Comparison of ENCODE assay signal across 29 cellular contexts in genomic region chr6:138489846-138490245, GRCh38.
"Had no signal": no experiment of that assay in that cellular context is flagged by ENCODE, and none has a peak within 500 bp of the region (broad histone marks: within the 10 kb centered on the region; RNA-seq: fewer than 3 reads in every experiment).

No MANE protein-coding gene starts in this region.

- DNase-seq: activated B cell treated with CpG ODN at 0.5 μM for 24 hours; activated CD4-positive, alpha-beta T cell treated with anti-CD3 and anti-CD28 coated beads for 48 hours; activated CD4-positive, alpha-beta T cell treated with anti-CD3 and anti-CD28 coated beads, Interleukin-2, amount 50 U/mL, for 1 hour; activated CD4-positive, alpha-beta T cell treated with anti-CD3 and anti-CD28 coated beads, Interleukin-2, amount 50 U/mL, for 48 hours; activated CD8-positive, alpha-beta memory T cell treated with anti-CD3 and anti-CD28 coated beads for 24 hours; activated CD8-positive, alpha-beta T cell treated with anti-CD3 and anti-CD28 coated beads for 36 hours; activated effector memory CD4-positive, alpha-beta T cell treated with Interleukin-2 at 50 U/mL for 16 hours; activated gamma-delta T cell treated with Interleukin-2 at 50 U/mL for 16 hours; activated naive CD4-positive, alpha-beta T cell treated with anti-CD3 and anti-CD28 coated beads for 36 hours; activated naive CD8-positive, alpha-beta T cell treated with anti-CD3 and anti-CD28 coated beads for 36 hours; activated naive CD8-positive, alpha-beta T cell treated with anti-CD3 and anti-CD28 coated beads, Interleukin-2, amount 50 U/mL, for 24 hours; activated T-cell treated with anti-CD3 and anti-CD28 coated beads, Interleukin-2, amount 50 U/mL, for 4 hours; adrenal gland; amygdala; aorta; body of pancreas; caudate nucleus; colonic mucosa; effector CD8-positive, alpha-beta T cell; foreskin fibroblast; glutamatergic neuron; T-helper 1 cell; T-helper 17 cell; T1000; WERI-Rb-1 had no signal

- H3K9me3 ChIP-seq: adrenal gland, body of pancreas, colonic mucosa had no signal

- H3K36me3 Mint-ChIP-seq: activated naive CD4-positive, alpha-beta T cell treated with anti-CD3 and anti-CD28 coated beads, Interleukin-2, amount 50 U/mL, for 24 hours; activated naive CD8-positive, alpha-beta T cell treated with anti-CD3 and anti-CD28 coated beads for 36 hours had no signal

- H3K27me3 Mint-ChIP-seq: activated CD8-positive, alpha-beta T cell treated with anti-CD3 and anti-CD28 coated beads for 36 hours had no signal

- H3K4me3 ChIP-seq: adrenal gland, body of pancreas, colonic mucosa had no signal

- H3K27ac ChIP-seq: adrenal gland, body of pancreas, epithelial cell of prostate, WERI-Rb-1 had no signal

- H3K27ac Mint-ChIP-seq: activated B cell treated with CpG ODN at 0.5 μM for 24 hours; activated CD8-positive, alpha-beta T cell treated with anti-CD3 and anti-CD28 coated beads for 36 hours; activated naive CD4-positive, alpha-beta T cell treated with anti-CD3 and anti-CD28 coated beads for 36 hours; activated naive CD4-positive, alpha-beta T cell treated with anti-CD3 and anti-CD28 coated beads, Interleukin-2, amount 50 U/mL, for 24 hours; activated naive CD8-positive, alpha-beta T cell treated with anti-CD3 and anti-CD28 coated beads for 36 hours; activated naive CD8-positive, alpha-beta T cell treated with anti-CD3 and anti-CD28 coated beads, Interleukin-2, amount 50 U/mL, for 24 hours; activated T-helper 17 cell treated with anti-CD3 and anti-CD28 coated beads, Interleukin-2, amount 50 U/mL, for 72 hours; T-helper 17 cell; T-helper 2 cell treated with Interferon-gamma antibody and Interleukin-4, amounts not matched to agents 5 μg/mL and 100 μg/mL, for 36 hours had no signal

- H3K4me3 Mint-ChIP-seq: activated B cell treated with CpG ODN at 0.5 μM for 24 hours; activated CD8-positive, alpha-beta T cell treated with anti-CD3 and anti-CD28 coated beads for 36 hours; activated naive CD4-positive, alpha-beta T cell treated with anti-CD3 and anti-CD28 coated beads for 36 hours; activated naive CD4-positive, alpha-beta T cell treated with anti-CD3 and anti-CD28 coated beads, Interleukin-2, amount 50 U/mL, for 24 hours; activated naive CD8-positive, alpha-beta T cell treated with anti-CD3 and anti-CD28 coated beads for 36 hours; activated naive CD8-positive, alpha-beta T cell treated with anti-CD3 and anti-CD28 coated beads, Interleukin-2, amount 50 U/mL, for 24 hours; activated T-cell treated with anti-CD3 and anti-CD28 coated beads, Interleukin-2, amount 50 U/mL, for 4 hours; activated T-helper 17 cell treated with anti-CD3 and anti-CD28 coated beads, Interleukin-2, amount 50 U/mL, for 72 hours; T-helper 17 cell; T-helper 2 cell treated with Interferon-gamma antibody and Interleukin-4, amounts not matched to agents 5 μg/mL and 100 μg/mL, for 36 hours had no signal

- H3K36me3 ChIP-seq: adrenal gland, colonic mucosa had no signal

- H3K27me3 ChIP-seq: adrenal gland, body of pancreas, colonic mucosa had no signal

- H3K9me3 Mint-ChIP-seq: activated B cell treated with CpG ODN at 0.5 μM for 24 hours; activated CD8-positive, alpha-beta T cell treated with anti-CD3 and anti-CD28 coated beads for 36 hours; activated naive CD4-positive, alpha-beta T cell treated with anti-CD3 and anti-CD28 coated beads for 36 hours; activated naive CD4-positive, alpha-beta T cell treated with anti-CD3 and anti-CD28 coated beads, Interleukin-2, amount 50 U/mL, for 24 hours; activated naive CD8-positive, alpha-beta T cell treated with anti-CD3 and anti-CD28 coated beads for 36 hours; activated naive CD8-positive, alpha-beta T cell treated with anti-CD3 and anti-CD28 coated beads, Interleukin-2, amount 50 U/mL, for 24 hours; activated T-cell treated with anti-CD3 and anti-CD28 coated beads, Interleukin-2, amount 50 U/mL, for 4 hours; activated T-helper 17 cell treated with anti-CD3 and anti-CD28 coated beads, Interleukin-2, amount 50 U/mL, for 72 hours; T-helper 2 cell treated with Interferon-gamma antibody and Interleukin-4, amounts not matched to agents 5 μg/mL and 100 μg/mL, for 36 hours had no signal

- H3K4me1 Mint-ChIP-seq: activated B cell treated with CpG ODN at 0.5 μM for 24 hours; activated naive CD4-positive, alpha-beta T cell treated with anti-CD3 and anti-CD28 coated beads, Interleukin-2, amount 50 U/mL, for 24 hours had no signal
